1 cellular context compared by ENCODE assay signal in the genomic region with DNA sequence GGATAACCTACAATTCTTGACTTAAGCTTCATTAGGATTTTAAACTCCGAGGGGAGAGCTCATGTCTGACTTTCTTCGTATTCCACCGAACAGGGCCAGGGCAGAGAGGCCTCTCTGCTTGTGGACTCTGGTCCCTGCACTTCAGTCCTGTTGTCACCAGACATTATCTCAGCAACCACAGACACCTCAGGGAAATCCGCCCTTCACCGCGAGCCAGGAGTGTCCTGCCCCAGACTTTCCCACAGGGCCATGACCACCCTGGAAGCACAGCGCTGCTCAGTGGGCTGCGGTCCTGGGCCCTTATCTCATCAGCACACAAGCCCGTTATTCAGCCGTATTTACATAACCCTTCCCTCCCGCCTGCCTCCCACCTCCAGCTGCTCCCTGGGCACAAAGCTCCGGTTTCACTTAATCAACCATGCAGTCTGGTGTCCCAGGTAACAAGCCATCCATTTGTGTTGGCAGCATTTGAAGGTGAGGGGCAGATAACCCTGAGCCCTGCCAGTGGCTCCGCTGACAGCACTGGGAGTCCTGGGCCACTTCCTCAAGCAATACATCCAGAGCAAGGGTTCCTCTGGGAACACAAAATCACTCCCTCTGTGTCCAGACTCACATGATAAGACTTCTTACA.
TF ChIP-seq lines count a peak whose summit lies in the region.

No MANE protein-coding gene starts in this region.

TF ChIP-seq in HepG2, 621 proteins besides CTCF, POLR2A, EP300 and RAD21 (continued from another document and continues in another):
- TF ChIP-seq, protein P1, sequence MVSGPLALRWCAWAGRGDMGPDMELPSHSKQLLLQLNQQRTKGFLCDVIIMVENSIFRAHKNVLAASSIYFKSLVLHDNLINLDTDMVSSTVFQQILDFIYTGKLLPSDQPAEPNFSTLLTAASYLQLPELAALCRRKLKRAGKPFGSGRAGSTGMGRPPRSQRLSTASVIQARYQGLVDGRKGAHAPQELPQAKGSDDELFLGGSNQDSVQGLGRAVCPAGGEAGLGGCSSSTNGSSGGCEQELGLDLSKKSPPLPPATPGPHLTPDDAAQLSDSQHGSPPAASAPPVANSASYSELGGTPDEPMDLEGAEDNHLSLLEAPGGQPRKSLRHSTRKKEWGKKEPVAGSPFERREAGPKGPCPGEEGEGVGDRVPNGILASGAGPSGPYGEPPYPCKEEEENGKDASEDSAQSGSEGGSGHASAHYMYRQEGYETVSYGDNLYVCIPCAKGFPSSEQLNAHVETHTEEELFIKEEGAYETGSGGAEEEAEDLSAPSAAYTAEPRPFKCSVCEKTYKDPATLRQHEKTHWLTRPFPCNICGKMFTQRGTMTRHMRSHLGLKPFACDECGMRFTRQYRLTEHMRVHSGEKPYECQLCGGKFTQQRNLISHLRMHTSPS (CRISPR knock-in tag; IDR thresholded peaks at IDR 0.05; ENCODE audit: low read depth), result peak; percentile 93
- TF ChIP-seq, protein P2, sequence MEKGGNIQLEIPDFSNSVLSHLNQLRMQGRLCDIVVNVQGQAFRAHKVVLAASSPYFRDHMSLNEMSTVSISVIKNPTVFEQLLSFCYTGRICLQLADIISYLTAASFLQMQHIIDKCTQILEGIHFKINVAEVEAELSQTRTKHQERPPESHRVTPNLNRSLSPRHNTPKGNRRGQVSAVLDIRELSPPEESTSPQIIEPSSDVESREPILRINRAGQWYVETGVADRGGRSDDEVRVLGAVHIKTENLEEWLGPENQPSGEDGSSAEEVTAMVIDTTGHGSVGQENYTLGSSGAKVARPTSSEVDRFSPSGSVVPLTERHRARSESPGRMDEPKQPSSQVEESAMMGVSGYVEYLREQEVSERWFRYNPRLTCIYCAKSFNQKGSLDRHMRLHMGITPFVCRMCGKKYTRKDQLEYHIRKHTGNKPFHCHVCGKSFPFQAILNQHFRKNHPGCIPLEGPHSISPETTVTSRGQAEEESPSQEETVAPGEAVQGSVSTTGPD (CRISPR knock-in tag; IDR thresholded peaks at IDR 0.05), result no peak
- TF ChIP-seq ZNF589 (CRISPR knock-in tag; conservative IDR thresholded peaks at IDR 0.05) (no peak), SIX1 (CRISPR knock-in tag; IDR thresholded peaks at IDR 0.05; ENCODE audit: borderline replicate concordance) (peak; percentile 87; the same call in 1 of the 2 replicates), KDM4B (CRISPR knock-in tag; IDR thresholded peaks at IDR 0.05) (no peak), ZNF367 (CRISPR knock-in tag; IDR thresholded peaks at IDR 0.05; ENCODE audit: borderline replicate concordance) (no peak), FOXA1 (IDR thresholded peaks at IDR 0.05) (peak; percentile 64), FOXA1 (CRISPR knock-in tag; IDR thresholded peaks at IDR 0.05) (peak; percentile 99), NCOA2 (CRISPR knock-in tag; IDR thresholded peaks at IDR 0.05) (peak; percentile 85), FLYWCH1 (CRISPR knock-in tag; IDR thresholded peaks at IDR 0.05) (no peak), ZNF891 (CRISPR knock-in tag; IDR thresholded peaks at IDR 0.05) (peak; percentile 85), SMARCC2 (IDR thresholded peaks at IDR 0.05) (no peak), SRY (CRISPR knock-in tag; IDR thresholded peaks at IDR 0.05) (0 out of 2 replicates have a peak, but pooled peaks have one; percentile 68), PHF5A (CRISPR knock-in tag; IDR thresholded peaks at IDR 0.05; ENCODE audit: low read depth, unreplicated experiment) (peak; percentile 30), LCORL (IDR thresholded peaks at IDR 0.05) (no peak), LCORL (CRISPR knock-in tag; IDR thresholded peaks at IDR 0.05) (peak; percentile 91), ZBTB3 (CRISPR knock-in tag; IDR thresholded peaks at IDR 0.05; ENCODE audit: borderline replicate concordance, low read depth) (no peak), FOXA3 (CRISPR knock-in tag; IDR thresholded peaks at IDR 0.05) (peak; percentile 94), KMT2B (CRISPR knock-in tag; IDR thresholded peaks at IDR 0.05) (peak; percentile 66; the same call in 1 of the 2 replicates), ZNF577 (CRISPR knock-in tag; IDR thresholded peaks at IDR 0.05; ENCODE audit: borderline replicate concordance, low read depth) (no peak), NKX3-1 (CRISPR knock-in tag; IDR thresholded peaks at IDR 0.05) (peak; percentile 76; the same call in 1 of the 2 replicates)
- TF ChIP-seq, protein P3, sequence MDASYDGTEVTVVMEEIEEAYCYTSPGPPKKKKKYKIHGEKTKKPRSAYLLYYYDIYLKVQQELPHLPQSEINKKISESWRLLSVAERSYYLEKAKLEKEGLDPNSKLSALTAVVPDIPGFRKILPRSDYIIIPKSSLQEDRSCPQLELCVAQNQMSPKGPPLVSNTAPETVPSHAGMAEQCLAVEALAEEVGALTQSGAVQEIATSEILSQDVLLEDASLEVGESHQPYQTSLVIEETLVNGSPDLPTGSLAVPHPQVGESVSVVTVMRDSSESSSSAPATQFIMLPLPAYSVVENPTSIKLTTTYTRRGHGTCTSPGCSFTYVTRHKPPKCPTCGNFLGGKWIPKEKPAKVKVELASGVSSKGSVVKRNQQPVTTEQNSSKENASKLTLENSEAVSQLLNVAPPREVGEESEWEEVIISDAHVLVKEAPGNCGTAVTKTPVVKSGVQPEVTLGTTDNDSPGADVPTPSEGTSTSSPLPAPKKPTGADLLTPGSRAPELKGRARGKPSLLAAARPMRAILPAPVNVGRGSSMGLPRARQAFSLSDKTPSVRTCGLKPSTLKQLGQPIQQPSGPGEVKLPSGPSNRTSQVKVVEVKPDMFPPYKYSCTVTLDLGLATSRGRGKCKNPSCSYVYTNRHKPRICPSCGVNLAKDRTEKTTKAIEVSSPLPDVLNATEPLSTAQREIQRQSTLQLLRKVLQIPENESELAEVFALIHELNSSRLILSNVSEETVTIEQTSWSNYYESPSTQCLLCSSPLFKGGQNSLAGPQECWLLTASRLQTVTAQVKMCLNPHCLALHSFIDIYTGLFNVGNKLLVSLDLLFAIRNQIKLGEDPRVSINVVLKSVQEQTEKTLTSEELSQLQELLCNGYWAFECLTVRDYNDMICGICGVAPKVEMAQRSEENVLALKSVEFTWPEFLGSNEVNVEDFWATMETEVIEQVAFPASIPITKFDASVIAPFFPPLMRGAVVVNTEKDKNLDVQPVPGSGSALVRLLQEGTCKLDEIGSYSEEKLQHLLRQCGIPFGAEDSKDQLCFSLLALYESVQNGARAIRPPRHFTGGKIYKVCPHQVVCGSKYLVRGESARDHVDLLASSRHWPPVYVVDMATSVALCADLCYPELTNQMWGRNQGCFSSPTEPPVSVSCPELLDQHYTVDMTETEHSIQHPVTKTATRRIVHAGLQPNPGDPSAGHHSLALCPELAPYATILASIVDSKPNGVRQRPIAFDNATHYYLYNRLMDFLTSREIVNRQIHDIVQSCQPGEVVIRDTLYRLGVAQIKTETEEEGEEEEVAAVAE (CRISPR knock-in tag; IDR thresholded peaks at IDR 0.05; ENCODE audit: borderline replicate concordance), result peak; percentile 69; the same call in 1 of the 2 replicates
- TF ChIP-seq, protein P4, sequence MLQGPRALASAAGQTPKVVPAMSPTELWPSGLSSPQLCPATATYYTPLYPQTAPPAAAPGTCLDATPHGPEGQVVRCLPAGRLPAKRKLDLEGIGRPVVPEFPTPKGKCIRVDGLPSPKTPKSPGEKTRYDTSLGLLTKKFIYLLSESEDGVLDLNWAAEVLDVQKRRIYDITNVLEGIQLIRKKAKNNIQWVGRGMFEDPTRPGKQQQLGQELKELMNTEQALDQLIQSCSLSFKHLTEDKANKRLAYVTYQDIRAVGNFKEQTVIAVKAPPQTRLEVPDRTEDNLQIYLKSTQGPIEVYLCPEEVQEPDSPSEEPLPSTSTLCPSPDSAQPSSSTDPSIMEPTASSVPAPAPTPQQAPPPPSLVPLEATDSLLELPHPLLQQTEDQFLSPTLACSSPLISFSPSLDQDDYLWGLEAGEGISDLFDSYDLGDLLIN (CRISPR knock-in tag; IDR thresholded peaks at IDR 0.05; ENCODE audit: borderline replicate concordance), result 0 out of 2 replicates have a peak, but pooled peaks have one; percentile 51
- TF ChIP-seq, protein P5, sequence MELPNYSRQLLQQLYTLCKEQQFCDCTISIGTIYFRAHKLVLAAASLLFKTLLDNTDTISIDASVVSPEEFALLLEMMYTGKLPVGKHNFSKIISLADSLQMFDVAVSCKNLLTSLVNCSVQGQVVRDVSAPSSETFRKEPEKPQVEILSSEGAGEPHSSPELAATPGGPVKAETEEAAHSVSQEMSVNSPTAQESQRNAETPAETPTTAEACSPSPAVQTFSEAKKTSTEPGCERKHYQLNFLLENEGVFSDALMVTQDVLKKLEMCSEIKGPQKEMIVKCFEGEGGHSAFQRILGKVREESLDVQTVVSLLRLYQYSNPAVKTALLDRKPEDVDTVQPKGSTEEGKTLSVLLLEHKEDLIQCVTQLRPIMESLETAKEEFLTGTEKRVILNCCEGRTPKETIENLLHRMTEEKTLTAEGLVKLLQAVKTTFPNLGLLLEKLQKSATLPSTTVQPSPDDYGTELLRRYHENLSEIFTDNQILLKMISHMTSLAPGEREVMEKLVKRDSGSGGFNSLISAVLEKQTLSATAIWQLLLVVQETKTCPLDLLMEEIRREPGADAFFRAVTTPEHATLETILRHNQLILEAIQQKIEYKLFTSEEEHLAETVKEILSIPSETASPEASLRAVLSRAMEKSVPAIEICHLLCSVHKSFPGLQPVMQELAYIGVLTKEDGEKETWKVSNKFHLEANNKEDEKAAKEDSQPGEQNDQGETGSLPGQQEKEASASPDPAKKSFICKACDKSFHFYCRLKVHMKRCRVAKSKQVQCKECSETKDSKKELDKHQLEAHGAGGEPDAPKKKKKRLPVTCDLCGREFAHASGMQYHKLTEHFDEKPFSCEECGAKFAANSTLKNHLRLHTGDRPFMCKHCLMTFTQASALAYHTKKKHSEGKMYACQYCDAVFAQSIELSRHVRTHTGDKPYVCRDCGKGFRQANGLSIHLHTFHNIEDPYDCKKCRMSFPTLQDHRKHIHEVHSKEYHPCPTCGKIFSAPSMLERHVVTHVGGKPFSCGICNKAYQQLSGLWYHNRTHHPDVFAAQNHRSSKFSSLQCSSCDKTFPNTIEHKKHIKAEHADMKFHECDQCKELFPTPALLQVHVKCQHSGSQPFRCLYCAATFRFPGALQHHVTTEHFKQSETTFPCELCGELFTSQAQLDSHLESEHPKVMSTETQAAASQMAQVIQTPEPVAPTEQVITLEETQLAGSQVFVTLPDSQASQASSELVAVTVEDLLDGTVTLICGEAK (IDR thresholded peaks at IDR 0.05), result no peak
- TF ChIP-seq, protein P5 (CRISPR knock-in tag; IDR thresholded peaks at IDR 0.05), result peak; percentile 63; the same call in 1 of the 2 replicates
- TF ChIP-seq, protein P6, sequence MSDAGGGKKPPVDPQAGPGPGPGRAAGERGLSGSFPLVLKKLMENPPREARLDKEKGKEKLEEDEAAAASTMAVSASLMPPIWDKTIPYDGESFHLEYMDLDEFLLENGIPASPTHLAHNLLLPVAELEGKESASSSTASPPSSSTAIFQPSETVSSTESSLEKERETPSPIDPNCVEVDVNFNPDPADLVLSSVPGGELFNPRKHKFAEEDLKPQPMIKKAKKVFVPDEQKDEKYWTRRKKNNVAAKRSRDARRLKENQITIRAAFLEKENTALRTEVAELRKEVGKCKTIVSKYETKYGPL (CRISPR knock-in tag; IDR thresholded peaks at IDR 0.05), result peak; percentile 69; the same call in 1 of the 2 replicates
- TF ChIP-seq, protein P7, sequence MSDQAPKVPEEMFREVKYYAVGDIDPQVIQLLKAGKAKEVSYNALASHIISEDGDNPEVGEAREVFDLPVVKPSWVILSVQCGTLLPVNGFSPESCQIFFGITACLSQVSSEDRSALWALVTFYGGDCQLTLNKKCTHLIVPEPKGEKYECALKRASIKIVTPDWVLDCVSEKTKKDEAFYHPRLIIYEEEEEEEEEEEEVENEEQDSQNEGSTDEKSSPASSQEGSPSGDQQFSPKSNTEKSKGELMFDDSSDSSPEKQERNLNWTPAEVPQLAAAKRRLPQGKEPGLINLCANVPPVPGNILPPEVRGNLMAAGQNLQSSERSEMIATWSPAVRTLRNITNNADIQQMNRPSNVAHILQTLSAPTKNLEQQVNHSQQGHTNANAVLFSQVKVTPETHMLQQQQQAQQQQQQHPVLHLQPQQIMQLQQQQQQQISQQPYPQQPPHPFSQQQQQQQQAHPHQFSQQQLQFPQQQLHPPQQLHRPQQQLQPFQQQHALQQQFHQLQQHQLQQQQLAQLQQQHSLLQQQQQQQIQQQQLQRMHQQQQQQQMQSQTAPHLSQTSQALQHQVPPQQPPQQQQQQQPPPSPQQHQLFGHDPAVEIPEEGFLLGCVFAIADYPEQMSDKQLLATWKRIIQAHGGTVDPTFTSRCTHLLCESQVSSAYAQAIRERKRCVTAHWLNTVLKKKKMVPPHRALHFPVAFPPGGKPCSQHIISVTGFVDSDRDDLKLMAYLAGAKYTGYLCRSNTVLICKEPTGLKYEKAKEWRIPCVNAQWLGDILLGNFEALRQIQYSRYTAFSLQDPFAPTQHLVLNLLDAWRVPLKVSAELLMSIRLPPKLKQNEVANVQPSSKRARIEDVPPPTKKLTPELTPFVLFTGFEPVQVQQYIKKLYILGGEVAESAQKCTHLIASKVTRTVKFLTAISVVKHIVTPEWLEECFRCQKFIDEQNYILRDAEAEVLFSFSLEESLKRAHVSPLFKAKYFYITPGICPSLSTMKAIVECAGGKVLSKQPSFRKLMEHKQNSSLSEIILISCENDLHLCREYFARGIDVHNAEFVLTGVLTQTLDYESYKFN (CRISPR knock-in tag; conservative IDR thresholded peaks at IDR 0.05), result peak; percentile 92
- TF ChIP-seq, protein P8, sequence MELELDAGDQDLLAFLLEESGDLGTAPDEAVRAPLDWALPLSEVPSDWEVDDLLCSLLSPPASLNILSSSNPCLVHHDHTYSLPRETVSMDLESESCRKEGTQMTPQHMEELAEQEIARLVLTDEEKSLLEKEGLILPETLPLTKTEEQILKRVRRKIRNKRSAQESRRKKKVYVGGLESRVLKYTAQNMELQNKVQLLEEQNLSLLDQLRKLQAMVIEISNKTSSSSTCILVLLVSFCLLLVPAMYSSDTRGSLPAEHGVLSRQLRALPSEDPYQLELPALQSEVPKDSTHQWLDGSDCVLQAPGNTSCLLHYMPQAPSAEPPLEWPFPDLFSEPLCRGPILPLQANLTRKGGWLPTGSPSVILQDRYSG (CRISPR knock-in tag; IDR thresholded peaks at IDR 0.05), result peak; percentile 86
